ENCODE assay signal across 16 cellular contexts in the genomic region with DNA sequence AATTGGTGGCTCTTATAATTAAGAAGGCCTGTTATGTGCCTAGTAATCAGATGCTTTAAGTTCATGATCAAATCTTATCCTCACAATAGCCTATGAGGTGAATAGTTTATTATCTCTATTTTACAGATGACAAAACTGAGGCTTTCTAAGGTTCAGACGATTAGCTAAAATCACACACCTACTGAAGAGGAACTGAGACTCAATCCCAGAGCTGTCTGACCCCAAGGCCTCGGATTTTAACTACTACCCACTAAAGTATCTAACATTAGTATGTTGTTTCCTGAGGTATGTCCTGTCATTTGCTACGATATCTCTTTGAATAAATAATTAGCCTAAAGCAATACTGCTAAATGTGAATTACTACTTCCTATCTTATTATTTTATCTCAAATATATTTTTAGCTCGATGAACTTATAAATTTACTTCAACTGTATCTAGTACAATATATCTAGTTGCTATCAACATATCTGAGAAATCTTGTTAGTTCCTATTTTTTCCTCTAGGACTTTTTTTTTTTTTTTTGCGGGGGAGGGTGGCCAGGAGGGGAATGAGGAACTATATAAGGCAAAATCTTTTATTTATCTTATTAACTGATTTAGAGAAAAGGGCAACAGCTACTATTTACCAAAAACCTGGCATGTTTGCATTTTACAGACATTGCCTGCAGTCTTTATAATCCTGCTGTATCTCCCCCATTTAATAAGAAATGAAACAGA.
DNase-seq lines count a peak whose midpoint lies in the region; ATAC-seq and TF ChIP-seq lines count a peak whose summit lies in the region.
"Had no signal": no experiment of that assay in that cellular context is flagged by ENCODE, and none has a peak within 500 bp of the region (broad histone marks: within the 10 kb centered on the region; RNA-seq: fewer than 3 reads in every experiment).

No MANE protein-coding gene starts in this region.

- no peaks in the 10 kb centered on the region for H3K27me3 Mint-ChIP-seq in activated T-helper 2 cell treated with anti-CD3 and anti-CD28 coated beads, Interferon-gamma antibody, Interleukin-2, Interleukin-4, amounts not matched to agents 10 μg/mL and 5 μg/mL and 100 μg/mL, durations not matched to agents 14 hours and 24 hours and 36 hours (ENCODE audit: low read depth)
- H3K27me3 Mint-ChIP-seq in endodermal cell (ENCODE audit: insufficient read depth), result no peaks in the 10 kb centered on the region
- H3K27me3 Mint-ChIP-seq: activated CD4-positive, alpha-beta memory T cell treated with anti-CD3 and anti-CD28 coated beads, Interleukin-2, amount 10 ng/mL, durations not matched to agents 7 days and 5 days had no signal

- intact Hi-C loops in activated T-helper 2 cell treated with anti-CD3 and anti-CD28 coated beads, Interferon-gamma antibody, Interleukin-2, Interleukin-4, amounts not matched to agents 10 μg/mL and 5 μg/mL and 100 μg/mL, durations not matched to agents 14 hours and 24 hours and 36 hours (cut with micrococcal nuclease), result loop anchor here (10.0 kb wide), 1 partner anchor 492 kb away; the partner anchor contains the start of gene DNAJC3

- H3K4me1 ChIP-seq in endodermal cell (ENCODE audit: control insufficient read depth, insufficient read depth, low read length), result peaks cover 6% of the 10 kb centered on the region

- H3K9me3 Mint-ChIP-seq in activated T-helper 2 cell treated with anti-CD3 and anti-CD28 coated beads, Interferon-gamma antibody, Interleukin-2, Interleukin-4, amounts not matched to agents 10 μg/mL and 5 μg/mL and 100 μg/mL, durations not matched to agents 14 hours and 24 hours and 36 hours, result peaks cover 29% of the 10 kb centered on the region
- H3K9me3 Mint-ChIP-seq in endodermal cell, result no peaks in the 10 kb centered on the region
- H3K9me3 Mint-ChIP-seq: natural killer cell had no signal

- 97% methylated on average over 3 of the region's 5 CpGs; no CpG with 5 or more reads in 1 of the 2 experiments for WGBS in endodermal cell (ENCODE audit: insufficient coverage in 1 of 2, insufficient read length in 1 of 2), 2 experiments

- H3K27ac Mint-ChIP-seq in activated T-helper 2 cell treated with anti-CD3 and anti-CD28 coated beads, Interferon-gamma antibody, Interleukin-2, Interleukin-4, amounts not matched to agents 10 μg/mL and 5 μg/mL and 100 μg/mL, durations not matched to agents 14 hours and 24 hours and 36 hours, result peak overlapping the region; percentile 4
- H3K27ac Mint-ChIP-seq in endodermal cell, result no peak overlapping the region
- H3K27ac Mint-ChIP-seq: activated CD4-positive, alpha-beta memory T cell treated with anti-CD3 and anti-CD28 coated beads, Interleukin-2, amount 10 ng/mL, durations not matched to agents 7 days and 5 days had no signal

- peaks cover 74% of the 10 kb centered on the region for H3K36me3 Mint-ChIP-seq in activated T-helper 2 cell treated with anti-CD3 and anti-CD28 coated beads, Interferon-gamma antibody, Interleukin-2, Interleukin-4, amounts not matched to agents 10 μg/mL and 5 μg/mL and 100 μg/mL, durations not matched to agents 14 hours and 24 hours and 36 hours (ENCODE audit: low read depth)
- H3K36me3 Mint-ChIP-seq in endodermal cell (ENCODE audit: low read depth), result peaks cover 78% of the 10 kb centered on the region
- H3K36me3 Mint-ChIP-seq: natural killer cell had no signal

- ATAC-seq in GM18498 (IDR thresholded peaks at IDR 0.05; ENCODE audit: unreplicated experiment) (peak; percentile 32), GM21390 (IDR thresholded peaks at IDR 0.05; ENCODE audit: unreplicated experiment) (peak; percentile 41), HG02938 (IDR thresholded peaks at IDR 0.05; ENCODE audit: unreplicated experiment) (peak; percentile 31)
- ATAC-seq: heart left ventricle, natural killer cell had no signal

- peaks cover 7% of the 10 kb centered on the region for H3K9me3 ChIP-seq in endodermal cell (ENCODE audit: control insufficient read depth, low read length)
- H3K9me3 ChIP-seq: esophagus squamous epithelium, heart left ventricle had no signal

- DNase-seq in activated T-helper 2 cell treated with anti-CD3 and anti-CD28 coated beads, Interferon-gamma antibody, Interleukin-2, Interleukin-4, amounts not matched to agents 10 μg/mL and 5 μg/mL and 100 μg/mL, durations not matched to agents 14 hours and 24 hours and 36 hours (ENCODE audit: low spot score), result no peak
- DNase-seq in GOT3 (lab: John Stamatoyannopoulos, UW) (no peak), endodermal cell (no peak)
- DNase-seq in stimulated activated CD4-positive, alpha-beta T cell treated with anti-CD3 and anti-CD28 coated beads, Interleukin-15, amount 100 ng/mL, for 24 hours, result no peak
- DNase-seq: activated CD4-positive, alpha-beta memory T cell treated with anti-CD3 and anti-CD28 coated beads, Interleukin-2, amount 10 ng/mL, durations not matched to agents 7 days and 5 days; esophagus squamous epithelium; heart left ventricle; natural killer cell; NCI-H1417; posterior cingulate gyrus; RPMI8226 had no signal

- H3K9ac ChIP-seq in endodermal cell (ENCODE audit: extremely low read depth, low read length, poor library complexity, severe bottlenecking), result no peak overlapping the region

- no peak overlapping the region for H3K27ac ChIP-seq in endodermal cell (ENCODE audit: low read depth, low read length)
- H3K27ac ChIP-seq: cardiac muscle cell, esophagus squamous epithelium, heart left ventricle had no signal

- H3K36me3 ChIP-seq in endodermal cell (ENCODE audit: control insufficient read depth, insufficient read depth, low read length), result peaks cover 60% of the 10 kb centered on the region
- H3K36me3 ChIP-seq: cardiac muscle cell had no signal

- H3K4me3 ChIP-seq in endodermal cell (ENCODE audit: low read length), result no peak overlapping the region
- H3K4me3 ChIP-seq: cardiac muscle cell, esophagus squamous epithelium, heart left ventricle had no signal

- H3K4me3 Mint-ChIP-seq in activated T-helper 2 cell treated with anti-CD3 and anti-CD28 coated beads, Interferon-gamma antibody, Interleukin-2, Interleukin-4, amounts not matched to agents 10 μg/mL and 5 μg/mL and 100 μg/mL, durations not matched to agents 14 hours and 24 hours and 36 hours (ENCODE audit: low read depth), result no peak overlapping the region
- H3K4me3 Mint-ChIP-seq in endodermal cell, result no peak overlapping the region
- H3K4me3 Mint-ChIP-seq: activated CD4-positive, alpha-beta memory T cell treated with anti-CD3 and anti-CD28 coated beads, Interleukin-2, amount 10 ng/mL, durations not matched to agents 7 days and 5 days; activated T-helper 1 cell treated with anti-CD3 and anti-CD28 coated beads, Interleukin-12 subunit alpha, Interleukin-12 subunit beta, Interleukin-2, Interleukin-4 antibody, amounts not matched to agents 30 ng/mL and 10 ng/mL and 1 ng/mL, durations not matched to agents 14 hours and 24 hours and 36 hours; natural killer cell had no signal

- TF ChIP-seq CTCF in endodermal cell (conservative IDR thresholded peaks at IDR 0.05), result no peak

- no peaks in the 10 kb centered on the region for H3K27me3 ChIP-seq in endodermal cell (ENCODE audit: control insufficient read depth, insufficient read depth, low read length, poor library complexity, severe bottlenecking)
- H3K27me3 ChIP-seq: cardiac muscle cell, esophagus squamous epithelium, heart left ventricle had no signal

- peaks cover 58% of the 10 kb centered on the region for H3K4me1 Mint-ChIP-seq in activated T-helper 2 cell treated with anti-CD3 and anti-CD28 coated beads, Interferon-gamma antibody, Interleukin-2, Interleukin-4, amounts not matched to agents 10 μg/mL and 5 μg/mL and 100 μg/mL, durations not matched to agents 14 hours and 24 hours and 36 hours (ENCODE audit: low read depth)
- peaks cover 12% of the 10 kb centered on the region for H3K4me1 Mint-ChIP-seq in endodermal cell
